ENCODE assay signal across 1 cellular context in the genomic region with DNA sequence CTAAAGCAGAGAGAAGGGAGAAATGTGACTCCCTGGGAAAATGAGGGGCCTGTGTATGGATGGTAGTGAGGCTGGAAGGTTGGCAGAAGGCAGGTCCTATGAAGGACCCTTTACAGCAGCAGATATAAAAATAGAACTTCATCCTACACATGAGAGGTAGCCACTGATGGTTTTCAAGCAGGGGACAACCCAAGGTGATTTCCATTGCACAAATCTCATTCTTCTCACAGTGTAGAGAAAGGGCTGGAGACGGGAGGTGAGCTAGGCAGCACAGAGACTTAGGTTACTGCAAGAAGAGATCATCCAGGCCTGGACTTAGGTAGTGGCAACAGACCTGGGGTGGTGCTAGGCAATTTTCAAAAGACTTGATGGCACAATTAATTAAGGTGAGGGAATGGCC.
TF ChIP-seq lines count a peak whose summit lies in the region.

No MANE protein-coding gene starts in this region.

TF ChIP-seq in GM23338, 12 proteins besides CTCF, POLR2A, EP300 and RAD21 (continued from another document):
- TF ChIP-seq, protein P1, sequence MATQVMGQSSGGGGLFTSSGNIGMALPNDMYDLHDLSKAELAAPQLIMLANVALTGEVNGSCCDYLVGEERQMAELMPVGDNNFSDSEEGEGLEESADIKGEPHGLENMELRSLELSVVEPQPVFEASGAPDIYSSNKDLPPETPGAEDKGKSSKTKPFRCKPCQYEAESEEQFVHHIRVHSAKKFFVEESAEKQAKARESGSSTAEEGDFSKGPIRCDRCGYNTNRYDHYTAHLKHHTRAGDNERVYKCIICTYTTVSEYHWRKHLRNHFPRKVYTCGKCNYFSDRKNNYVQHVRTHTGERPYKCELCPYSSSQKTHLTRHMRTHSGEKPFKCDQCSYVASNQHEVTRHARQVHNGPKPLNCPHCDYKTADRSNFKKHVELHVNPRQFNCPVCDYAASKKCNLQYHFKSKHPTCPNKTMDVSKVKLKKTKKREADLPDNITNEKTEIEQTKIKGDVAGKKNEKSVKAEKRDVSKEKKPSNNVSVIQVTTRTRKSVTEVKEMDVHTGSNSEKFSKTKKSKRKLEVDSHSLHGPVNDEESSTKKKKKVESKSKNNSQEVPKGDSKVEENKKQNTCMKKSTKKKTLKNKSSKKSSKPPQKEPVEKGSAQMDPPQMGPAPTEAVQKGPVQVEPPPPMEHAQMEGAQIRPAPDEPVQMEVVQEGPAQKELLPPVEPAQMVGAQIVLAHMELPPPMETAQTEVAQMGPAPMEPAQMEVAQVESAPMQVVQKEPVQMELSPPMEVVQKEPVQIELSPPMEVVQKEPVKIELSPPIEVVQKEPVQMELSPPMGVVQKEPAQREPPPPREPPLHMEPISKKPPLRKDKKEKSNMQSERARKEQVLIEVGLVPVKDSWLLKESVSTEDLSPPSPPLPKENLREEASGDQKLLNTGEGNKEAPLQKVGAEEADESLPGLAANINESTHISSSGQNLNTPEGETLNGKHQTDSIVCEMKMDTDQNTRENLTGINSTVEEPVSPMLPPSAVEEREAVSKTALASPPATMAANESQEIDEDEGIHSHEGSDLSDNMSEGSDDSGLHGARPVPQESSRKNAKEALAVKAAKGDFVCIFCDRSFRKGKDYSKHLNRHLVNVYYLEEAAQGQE (IDR thresholded peaks at IDR 0.05; ENCODE audit: unreplicated experiment), result no peak
- TF ChIP-seq ZNF331 (CRISPR knock-in tag; IDR thresholded peaks at IDR 0.05; ENCODE audit: low read depth) (no peak), NANOG (IDR thresholded peaks at IDR 0.05; ENCODE audit: borderline replicate concordance) (no peak), EZH2phosphoT487 (IDR thresholded peaks at IDR 0.05; ENCODE audit: unreplicated experiment) (no peak), CREB1 (CRISPR knock-in tag; IDR thresholded peaks at IDR 0.05; ENCODE audit: low read depth) (no peak)
